In the genomic region with DNA sequence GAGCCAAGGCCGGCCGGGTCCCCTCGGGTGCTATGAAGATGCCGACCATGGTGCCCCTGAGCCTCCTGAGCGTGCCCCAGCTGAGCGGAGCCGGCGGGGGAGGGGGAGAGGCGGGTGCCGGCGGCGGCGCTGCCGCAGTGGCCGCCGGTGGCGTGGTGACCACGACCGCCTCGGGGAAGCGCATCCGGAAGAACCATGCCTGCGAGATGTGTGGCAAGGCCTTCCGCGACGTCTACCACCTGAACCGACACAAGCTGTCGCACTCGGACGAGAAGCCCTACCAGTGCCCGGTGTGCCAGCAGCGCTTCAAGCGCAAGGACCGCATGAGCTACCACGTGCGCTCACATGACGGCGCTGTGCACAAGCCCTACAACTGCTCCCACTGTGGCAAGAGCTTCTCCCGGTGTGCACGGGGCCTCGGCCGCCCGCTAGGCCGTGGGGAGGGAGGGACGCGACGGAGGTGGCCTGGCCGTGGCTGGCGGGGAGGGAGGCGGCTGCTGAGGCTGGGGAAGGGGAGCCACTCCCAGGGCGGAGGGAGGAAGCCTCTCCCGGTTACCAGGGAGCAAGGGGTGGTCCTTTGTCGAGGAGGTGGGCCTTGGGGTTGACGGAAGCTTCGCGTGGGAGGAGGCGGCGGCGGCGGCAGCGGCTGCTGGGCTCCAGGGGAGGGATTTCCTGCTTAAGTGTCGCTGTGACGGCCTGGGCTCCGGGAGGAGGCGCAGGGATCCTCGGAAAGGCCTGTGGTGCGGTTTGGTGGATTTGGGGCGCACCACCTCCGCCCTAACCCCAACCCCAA, we compare ENCODE assay signal across 8 cellular contexts. TPM values are rescaled to one million over a fixed set of nuclear protein-coding genes. Genes with fewer than 3 reads are reported as not detected.
DNase-seq lines count a peak whose midpoint lies in the region; ATAC-seq and TF ChIP-seq lines count a peak whose summit lies in the region.

No MANE protein-coding gene starts in this region.

- peak overlapping the region; percentile 40 for H3K9ac ChIP-seq in fibroblast of lung (ENCODE audit: insufficient read depth, low read length)

- no peaks in the 10 kb centered on the region for H3K27me3 ChIP-seq in fibroblast of lung (ENCODE audit: control insufficient read depth, insufficient read depth, low read length)

- H4K20me1 ChIP-seq in fibroblast of lung (ENCODE audit: control insufficient read depth, extremely low read depth, insufficient read depth, low read length), result no peaks in the 10 kb centered on the region

- H3K36me3 Mint-ChIP-seq in activated T-helper 2 cell treated with anti-CD3 and anti-CD28 coated beads, Interferon-gamma antibody, Interleukin-2, Interleukin-4, amounts not matched to agents 10 μg/mL and 5 μg/mL and 100 μg/mL, durations not matched to agents 14 hours and 24 hours and 36 hours (ENCODE audit: low read depth), result peaks cover 62% of the 10 kb centered on the region
- peaks cover 0 to 22% (median 6%) of the 10 kb centered on the region in 3 donors for H3K36me3 Mint-ChIP-seq in naive thymus-derived CD8-positive, alpha-beta T cell
- peaks cover 39 to 56% of the 10 kb centered on the region in 2 donors for H3K36me3 Mint-ChIP-seq in stimulated activated naive B cell treated with anti-CD40 and anti-IgM and Interleukin-4, amounts not matched to agents 10 μg/mL and 1 μg/mL and 100 μg/mL, for 72 hours

- no peaks in the 10 kb centered on the region for H3K9me3 ChIP-seq in KOPT-K1 (ENCODE audit: insufficient read depth, low read length, poor library complexity, severe bottlenecking)
- no peaks in the 10 kb centered on the region for H3K9me3 ChIP-seq in fibroblast of lung (ENCODE audit: control insufficient read depth, insufficient read depth, low read depth, low read length)

- no peak overlapping the region for H2AFZ ChIP-seq in fibroblast of lung (ENCODE audit: low read length)

- peak overlapping the region; percentile 90 for H3K4me3 Mint-ChIP-seq in activated T-helper 2 cell treated with anti-CD3 and anti-CD28 coated beads, Interferon-gamma antibody, Interleukin-2, Interleukin-4, amounts not matched to agents 10 μg/mL and 5 μg/mL and 100 μg/mL, durations not matched to agents 14 hours and 24 hours and 36 hours (ENCODE audit: low read depth)
- peak overlapping the region; percentile 89 to 99 (median 94) for H3K4me3 Mint-ChIP-seq in naive thymus-derived CD8-positive, alpha-beta T cell
- peak overlapping the region; percentile 85 to 88 for H3K4me3 Mint-ChIP-seq in stimulated activated naive B cell treated with anti-CD40 and anti-IgM and Interleukin-4, amounts not matched to agents 10 μg/mL and 1 μg/mL and 100 μg/mL, for 72 hours

- POLR2A ChIA-PET in naive thymus-derived CD8-positive, alpha-beta T cell (lab: Charles Lee), result interaction anchor here (0.5 to 11.2 kb wide), 38 partner anchors 11 to 1650 kb away, joined by 3 to 240 read pairs (median 4); partner anchors contain the start of genes ALDOA, C16orf54, CDIPT and KCTD13

- peak; percentile 53 to 55 for ATAC-seq in naive thymus-derived CD8-positive, alpha-beta T cell
- ATAC-seq in stimulated activated naive B cell treated with anti-CD40 and anti-IgM and Interleukin-4, amounts not matched to agents 10 μg/mL and 1 μg/mL and 100 μg/mL, for 72 hours (replicated peaks), result peak; percentile 47 to 51
- no peak for ATAC-seq in HG03342 (IDR thresholded peaks at IDR 0.05; ENCODE audit: unreplicated experiment)

- no peaks in the 10 kb centered on the region for H3K9me3 Mint-ChIP-seq in activated T-helper 2 cell treated with anti-CD3 and anti-CD28 coated beads, Interferon-gamma antibody, Interleukin-2, Interleukin-4, amounts not matched to agents 10 μg/mL and 5 μg/mL and 100 μg/mL, durations not matched to agents 14 hours and 24 hours and 36 hours
- H3K9me3 Mint-ChIP-seq in naive thymus-derived CD8-positive, alpha-beta T cell, result no peaks in the 10 kb centered on the region
- no peaks in the 10 kb centered on the region for H3K9me3 Mint-ChIP-seq in stimulated activated naive B cell treated with anti-CD40 and anti-IgM and Interleukin-4, amounts not matched to agents 10 μg/mL and 1 μg/mL and 100 μg/mL, for 72 hours

- H3K27me3 Mint-ChIP-seq in activated T-helper 2 cell treated with anti-CD3 and anti-CD28 coated beads, Interferon-gamma antibody, Interleukin-2, Interleukin-4, amounts not matched to agents 10 μg/mL and 5 μg/mL and 100 μg/mL, durations not matched to agents 14 hours and 24 hours and 36 hours (ENCODE audit: low read depth), result no peaks in the 10 kb centered on the region
- H3K27me3 Mint-ChIP-seq in naive thymus-derived CD8-positive, alpha-beta T cell, result peaks cover 0 to 1% (median 0%) of the 10 kb centered on the region in 5 donors
- H3K27me3 Mint-ChIP-seq in stimulated activated naive B cell treated with anti-CD40 and anti-IgM and Interleukin-4, amounts not matched to agents 10 μg/mL and 1 μg/mL and 100 μg/mL, for 72 hours, result peaks cover 0 to 12% of the 10 kb centered on the region in 2 donors

- peak overlapping the region; percentile 93 for H3K27ac Mint-ChIP-seq in activated T-helper 2 cell treated with anti-CD3 and anti-CD28 coated beads, Interferon-gamma antibody, Interleukin-2, Interleukin-4, amounts not matched to agents 10 μg/mL and 5 μg/mL and 100 μg/mL, durations not matched to agents 14 hours and 24 hours and 36 hours
- peak overlapping the region; percentile 93 to 100 (median 97) for H3K27ac Mint-ChIP-seq in naive thymus-derived CD8-positive, alpha-beta T cell
- H3K27ac Mint-ChIP-seq in stimulated activated naive B cell treated with anti-CD40 and anti-IgM and Interleukin-4, amounts not matched to agents 10 μg/mL and 1 μg/mL and 100 μg/mL, for 72 hours, result peak overlapping the region; percentile 96

- peak overlapping the region; percentile 98 for H3K27ac ChIP-seq in KOPT-K1 (ENCODE audit: low read depth, low read length, poor library complexity, severe bottlenecking)
- H3K27ac ChIP-seq in fibroblast of lung (ENCODE audit: insufficient read depth, low read length), result peak overlapping the region; percentile 81

- intact Hi-C loops in activated T-helper 2 cell treated with anti-CD3 and anti-CD28 coated beads, Interferon-gamma antibody, Interleukin-2, Interleukin-4, amounts not matched to agents 10 μg/mL and 5 μg/mL and 100 μg/mL, durations not matched to agents 14 hours and 24 hours and 36 hours (cut with micrococcal nuclease), result loop anchor here (1.0 to 10.0 kb wide), 7 partner anchors 9 to 567 kb away; partner anchors contain the start of genes C16orf54, MVP, MYL11 and PAGR1

- H3K79me2 ChIP-seq in fibroblast of lung (ENCODE audit: control insufficient read depth, insufficient read depth, low read length), result peaks cover 29% of the 10 kb centered on the region

- H3K4me1 Mint-ChIP-seq in activated T-helper 2 cell treated with anti-CD3 and anti-CD28 coated beads, Interferon-gamma antibody, Interleukin-2, Interleukin-4, amounts not matched to agents 10 μg/mL and 5 μg/mL and 100 μg/mL, durations not matched to agents 14 hours and 24 hours and 36 hours (ENCODE audit: low read depth), result peaks cover 41% of the 10 kb centered on the region
- peaks cover 28 to 71% (median 60%) of the 10 kb centered on the region in 4 donors for H3K4me1 Mint-ChIP-seq in naive thymus-derived CD8-positive, alpha-beta T cell
- peaks cover 51 to 71% of the 10 kb centered on the region in 2 donors for H3K4me1 Mint-ChIP-seq in stimulated activated naive B cell treated with anti-CD40 and anti-IgM and Interleukin-4, amounts not matched to agents 10 μg/mL and 1 μg/mL and 100 μg/mL, for 72 hours

- H3K4me1 ChIP-seq in fibroblast of lung (ENCODE audit: control insufficient read depth, extremely low read depth, insufficient read depth, low read length), result peaks cover 26% of the 10 kb centered on the region

- peak overlapping the region; percentile 92 for H3K4me2 ChIP-seq in fibroblast of lung (ENCODE audit: extremely low read depth, insufficient read depth, low read length)

- H3K36me3 ChIP-seq in KOPT-K1 (ENCODE audit: insufficient read depth, low read length) (peaks cover 56% of the 10 kb centered on the region), fibroblast of lung (ENCODE audit: control insufficient read depth, insufficient read depth, low read length) (peaks cover 12% of the 10 kb centered on the region)

- peak; percentile 82 for TF ChIP-seq CTCF in GM12873 (IDR thresholded peaks at IDR 0.05; ENCODE audit: insufficient read depth, low read depth, low read length, missing control alignments)
- peak; percentile 34 to 53 for TF ChIP-seq CTCF in fibroblast of lung (conservative IDR thresholded peaks at IDR 0.05 in 1 of 2, IDR thresholded peaks at IDR 0.05 in 1 of 2; ENCODE audit: low read depth in 1 of 2, low read length in 2 of 2)

- DNase-seq in RPMI8226 (peak; percentile 93), fibroblast of lung (ENCODE audit: low read depth in 2 of 2) (peak; percentile 94 to 96)
- peak; percentile 90 for DNase-seq in activated T-helper 2 cell treated with anti-CD3 and anti-CD28 coated beads, Interferon-gamma antibody, Interleukin-2, Interleukin-4, amounts not matched to agents 10 μg/mL and 5 μg/mL and 100 μg/mL, durations not matched to agents 14 hours and 24 hours and 36 hours (ENCODE audit: low spot score)
- DNase-seq in naive thymus-derived CD8-positive, alpha-beta T cell, result peak; percentile 74 to 95 (median 88)
- DNase-seq in stimulated activated naive B cell treated with anti-CD40 and anti-IgM and Interleukin-4, amounts not matched to agents 10 μg/mL and 1 μg/mL and 100 μg/mL, for 72 hours, result peak; percentile 85

- peak overlapping the region; percentile 58 to 79 (median 72) for H3K4me3 ChIP-seq in fibroblast of lung (replicated peaks in 1 of 4; ENCODE audit: control extremely low read depth in 1 of 4, insufficient read depth in 1 of 4, low read depth in 3 of 4, low read length in 4 of 4)

RNA-seq across cellular contexts. Expression of gene MAZ, which starts 1.3 kb away (rescaled TPM):
- total RNA-seq in activated T-helper 2 cell treated with anti-CD3 and anti-CD28 coated beads, Interferon-gamma antibody, Interleukin-2, Interleukin-4, amounts not matched to agents 10 μg/mL and 5 μg/mL and 100 μg/mL, durations not matched to agents 14 hours and 24 hours and 36 hours, result 387 and 388 TPM in 2 replicates
- total RNA-seq in fibroblast of lung, result 131 and 136 TPM in 2 replicates
- 68.1 and 96.6 TPM in 2 replicates for polyA plus RNA-seq in fibroblast of lung
- polyA plus RNA-seq in fibroblast of lung (2012), result 153 and 184 TPM in 2 replicates
- 269 and 515 TPM in 2 replicates for polyA minus RNA-seq in fibroblast of lung (ENCODE audit: low replicate concordance)
- 100 to 1,000 TPM; 278 to 282 TPM for total RNA-seq in naive thymus-derived CD8-positive, alpha-beta T cell
- polyA plus RNA-seq in naive thymus-derived CD8-positive, alpha-beta T cell, result 10 to 100 TPM; 50.3 to 74.6 (median 58.8) TPM

RNA-seq across cellular contexts. Expression of gene PRRT2, which starts 4.4 kb away (rescaled TPM):
- total RNA-seq in activated T-helper 2 cell treated with anti-CD3 and anti-CD28 coated beads, Interferon-gamma antibody, Interleukin-2, Interleukin-4, amounts not matched to agents 10 μg/mL and 5 μg/mL and 100 μg/mL, durations not matched to agents 14 hours and 24 hours and 36 hours, result 1.8 and 2.0 TPM in 2 replicates
- 2.1 TPM in 2 replicates for total RNA-seq in fibroblast of lung
- 1.3 and 2.9 TPM in 2 replicates for polyA plus RNA-seq in fibroblast of lung
- 1.9 and 3.1 TPM in 2 replicates for polyA plus RNA-seq in fibroblast of lung (2012)
- 5.5 and 5.9 TPM in 2 replicates for polyA minus RNA-seq in fibroblast of lung (ENCODE audit: low replicate concordance)
- 1 to 10 TPM; 1.5 to 1.6 TPM for total RNA-seq in naive thymus-derived CD8-positive, alpha-beta T cell
- under 1 TPM in 2 of 3 donors, not detected in 1; 0.14 to 0.21 TPM for polyA plus RNA-seq in naive thymus-derived CD8-positive, alpha-beta T cell

RNA-seq across cellular contexts. Expression of gene PAGR1, which starts 8.3 kb away (rescaled TPM):
- total RNA-seq in activated T-helper 2 cell treated with anti-CD3 and anti-CD28 coated beads, Interferon-gamma antibody, Interleukin-2, Interleukin-4, amounts not matched to agents 10 μg/mL and 5 μg/mL and 100 μg/mL, durations not matched to agents 14 hours and 24 hours and 36 hours, result 27.6 and 29.5 TPM in 2 replicates
- 10.7 and 12.1 TPM in 2 replicates for total RNA-seq in fibroblast of lung
- polyA plus RNA-seq in fibroblast of lung, result 10.0 and 16.2 TPM in 2 replicates
- 12.3 and 19.5 TPM in 2 replicates for polyA plus RNA-seq in fibroblast of lung (2012)
- 1.2 and 1.7 TPM in 2 replicates for polyA minus RNA-seq in fibroblast of lung (ENCODE audit: low replicate concordance)
- 10 to 100 TPM; 31.3 to 35.9 TPM for total RNA-seq in naive thymus-derived CD8-positive, alpha-beta T cell
- 10 to 100 TPM; 51.4 to 57.5 (median 55.5) TPM for polyA plus RNA-seq in naive thymus-derived CD8-positive, alpha-beta T cell

RNA-seq across cellular contexts. Expression of gene MVP, which starts 12.6 kb away (rescaled TPM):
- 130 and 135 TPM in 2 replicates for total RNA-seq in activated T-helper 2 cell treated with anti-CD3 and anti-CD28 coated beads, Interferon-gamma antibody, Interleukin-2, Interleukin-4, amounts not matched to agents 10 μg/mL and 5 μg/mL and 100 μg/mL, durations not matched to agents 14 hours and 24 hours and 36 hours
- 336 and 518 TPM in 2 replicates for total RNA-seq in fibroblast of lung
- 208 and 214 TPM in 2 replicates for polyA plus RNA-seq in fibroblast of lung
- 336 and 399 TPM in 2 replicates for polyA plus RNA-seq in fibroblast of lung (2012)
- 1,738 and 1,898 TPM in 2 replicates for polyA minus RNA-seq in fibroblast of lung (ENCODE audit: low replicate concordance)
- 100 to 1,000 TPM; 123 to 132 TPM for total RNA-seq in naive thymus-derived CD8-positive, alpha-beta T cell
- polyA plus RNA-seq in naive thymus-derived CD8-positive, alpha-beta T cell, result 100 to 1,000 TPM; 120 to 160 (median 134) TPM

RNA-seq across cellular contexts. Expression of gene KIF22, which starts 17.1 kb away (rescaled TPM):
- 132 and 136 TPM in 2 replicates for total RNA-seq in activated T-helper 2 cell treated with anti-CD3 and anti-CD28 coated beads, Interferon-gamma antibody, Interleukin-2, Interleukin-4, amounts not matched to agents 10 μg/mL and 5 μg/mL and 100 μg/mL, durations not matched to agents 14 hours and 24 hours and 36 hours
- 4.4 and 17.7 TPM in 2 replicates for total RNA-seq in fibroblast of lung
- polyA plus RNA-seq in fibroblast of lung, result 12.3 and 43.3 TPM in 2 replicates
- 15.3 and 41.2 TPM in 2 replicates for polyA plus RNA-seq in fibroblast of lung (2012)
- polyA minus RNA-seq in fibroblast of lung (ENCODE audit: low replicate concordance), result 24.0 and 72.1 TPM in 2 replicates
- 10 to 100 TPM; 79.6 to 84.6 TPM for total RNA-seq in naive thymus-derived CD8-positive, alpha-beta T cell
- 10 to 100 TPM; 36.9 to 45.4 (median 39.6) TPM for polyA plus RNA-seq in naive thymus-derived CD8-positive, alpha-beta T cell
